ENCODE assay signal across 16 cellular contexts in the genomic region with DNA sequence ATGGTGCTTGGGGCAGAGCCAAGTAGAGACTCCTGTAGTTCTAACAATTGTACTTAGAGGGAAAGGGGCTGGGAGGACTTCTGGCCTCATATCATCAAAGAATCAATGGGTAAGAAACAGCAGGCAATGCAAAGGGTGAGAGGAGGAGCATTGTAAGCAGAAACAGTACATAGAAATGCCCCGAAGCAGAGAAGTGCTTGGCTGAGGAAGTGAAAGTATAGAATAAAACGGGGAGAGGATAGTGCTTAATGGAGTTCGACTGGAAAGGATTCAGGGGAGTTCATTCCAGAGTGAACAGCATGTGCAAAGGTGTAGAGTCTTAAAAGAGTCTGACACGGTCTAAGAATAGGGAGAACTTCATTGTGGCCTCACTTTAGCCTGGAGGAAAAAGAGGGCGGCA.
DNase-seq lines count a peak whose midpoint lies in the region; ATAC-seq and TF ChIP-seq lines count a peak whose summit lies in the region.
"Had no signal": no experiment of that assay in that cellular context is flagged by ENCODE, and none has a peak within 500 bp of the region (broad histone marks: within the 10 kb centered on the region; RNA-seq: fewer than 3 reads in every experiment).

No MANE protein-coding gene starts in this region.

- no peaks in the 10 kb centered on the region for H3K79me2 ChIP-seq in GM23248 (ENCODE audit: insufficient read depth)
- H3K79me2 ChIP-seq: parathyroid adenoma had no signal

- H3K4me1 ChIP-seq in ascending aorta (peaks cover 8 to 41% of the 10 kb centered on the region in 2 donors), prostate gland (replicated peaks) (peaks cover 2% of the 10 kb centered on the region), GM23248 (ENCODE audit: insufficient read depth) (peaks cover 28% of the 10 kb centered on the region)
- H3K4me1 ChIP-seq: HAP-1, parathyroid adenoma had no signal

- intact Hi-C loops in ascending aorta (cut with DNase I) = no loop called here
- intact Hi-C loops in prostate gland (cut with DNase I) = loop anchor here (2.0 to 5.0 kb wide), 2 partner anchors 36 to 221 kb away; partner anchors contain the start of gene USP53

- no peak for TF ChIP-seq POLR2A in prostate gland (IDR thresholded peaks at IDR 0.05)

- no peak overlapping the region for H3K4me2 ChIP-seq in GM23248 (ENCODE audit: unreplicated experiment)

- H3K27ac ChIP-seq in ascending aorta (peak overlapping the region; percentile 94 to 95), prostate gland (peak overlapping the region; percentile 46 to 60), GM23248 (no peak overlapping the region)
- H3K27ac ChIP-seq: epithelial cell of prostate, parathyroid adenoma had no signal

- H3K27me3 ChIP-seq in ascending aorta = no peaks in the 10 kb centered on the region
- H3K27me3 ChIP-seq in prostate gland (replicated peaks; ENCODE audit: insufficient read depth) = no peaks in the 10 kb centered on the region
- no peaks in the 10 kb centered on the region for H3K27me3 ChIP-seq in GM23248 (replicated peaks; ENCODE audit: insufficient read depth)

- no peak overlapping the region for H3K9ac ChIP-seq in GM23248
- H3K9ac ChIP-seq: parathyroid adenoma had no signal

- no peaks in the 10 kb centered on the region for H3K9me2 ChIP-seq in GM23248 (ENCODE audit: insufficient read depth)

- DNase-seq in ELF-1 (ENCODE audit: low read depth, low spot score) (peak; percentile 12), ascending aorta (ENCODE audit: low spot score in 2 of 2) (no peak), prostate gland (ENCODE audit: low spot score) (no peak), DMS 273 (lab: John Stamatoyannopoulos, UW; ENCODE audit: unreplicated experiment) (no peak), GM23248 (no peak)
- DNase-seq: cerebellar nuclear complex; DMS53; NCI-H146; NCI-H524 treated with DMSO at 0.1 percent for 48 hours; stimulated activated CD4-positive, alpha-beta T cell treated with anti-CD3 and anti-CD28 coated beads, Interleukin-1b, Interleukin-23, amount 100 ng/mL, for 48 hours had no signal

- H3K9me3 ChIP-seq in ascending aorta = no peaks in the 10 kb centered on the region
- no peaks in the 10 kb centered on the region for H3K9me3 ChIP-seq in prostate gland
- H3K9me3 ChIP-seq in GM23248 (ENCODE audit: low read depth) = no peaks in the 10 kb centered on the region
- H3K9me3 ChIP-seq: HAP-1 had no signal

- no peak for TF ChIP-seq CTCF in ascending aorta (IDR thresholded peaks at IDR 0.05)
- TF ChIP-seq CTCF in prostate gland (IDR thresholded peaks at IDR 0.05) = no peak

- no peak overlapping the region for H2AFZ ChIP-seq in GM23248
- H2AFZ ChIP-seq: parathyroid adenoma had no signal

- 74% methylated on average over 5 of the region's 5 CpGs for WGBS in prostate gland
- WGBS in GM23248 (ENCODE audit: low coverage in 1 of 2, low lambda C conversion rate in 2 of 2, missing lambda C conversion rate in 2 of 2), 2 experiments = 96 to 99% methylated on average over 5 of the region's 5 CpGs

- H3K4me3 ChIP-seq in ascending aorta (no peak overlapping the region), prostate gland (no peak overlapping the region), GM23248 (no peak overlapping the region)
- H3K4me3 ChIP-seq: HAP-1 had no signal

- H4K20me1 ChIP-seq in GM23248 (ENCODE audit: insufficient read depth) = no peaks in the 10 kb centered on the region

- in situ Hi-C loops in GM23248 (cut with MboI) = no loop called here

- ATAC-seq in HG02885 (IDR thresholded peaks at IDR 0.05; ENCODE audit: poor library complexity, unreplicated experiment) (peak; percentile 74), GM21515 (IDR thresholded peaks at IDR 0.05; ENCODE audit: unreplicated experiment) (no peak), GM21390 (IDR thresholded peaks at IDR 0.05; ENCODE audit: unreplicated experiment) (no peak)

- peaks cover 28% of the 10 kb centered on the region for H3F3A ChIP-seq in GM23248 (ENCODE audit: insufficient read depth)

- peaks cover 0 to 5% of the 10 kb centered on the region in 2 donors for H3K36me3 ChIP-seq in ascending aorta
- H3K36me3 ChIP-seq in prostate gland = no peaks in the 10 kb centered on the region
- no peaks in the 10 kb centered on the region for H3K36me3 ChIP-seq in GM23248 (ENCODE audit: low read depth)
- H3K36me3 ChIP-seq: HAP-1 had no signal
